ENCODE assay signal across 10 cellular contexts in genomic region chr22:44599084-44599483, GRCh38.
"Had no signal": no experiment of that assay in that cellular context is flagged by ENCODE, and none has a peak within 500 bp of the region (broad histone marks: within the 10 kb centered on the region; RNA-seq: fewer than 3 reads in every experiment).

No MANE protein-coding gene starts in this region.

- ATAC-seq: HCT116, HepG2, K562 had no signal

- H3K9ac ChIP-seq: GM23248 had no signal

- H3K36me3 ChIP-seq: HAP-1 had no signal

- H2AFZ ChIP-seq: GM23248 had no signal

- DNase-seq: GM23248, GOT3, H7, HFFc6, KG1 had no signal

- H3K4me1 ChIP-seq: HAP-1 had no signal

- H3K27ac ChIP-seq: GM23248, HL-60 had no signal

- H3K4me3 ChIP-seq: GM23248, HAP-1, K562 had no signal

- H3K9me3 ChIP-seq: HAP-1 had no signal
